In the genomic region with DNA sequence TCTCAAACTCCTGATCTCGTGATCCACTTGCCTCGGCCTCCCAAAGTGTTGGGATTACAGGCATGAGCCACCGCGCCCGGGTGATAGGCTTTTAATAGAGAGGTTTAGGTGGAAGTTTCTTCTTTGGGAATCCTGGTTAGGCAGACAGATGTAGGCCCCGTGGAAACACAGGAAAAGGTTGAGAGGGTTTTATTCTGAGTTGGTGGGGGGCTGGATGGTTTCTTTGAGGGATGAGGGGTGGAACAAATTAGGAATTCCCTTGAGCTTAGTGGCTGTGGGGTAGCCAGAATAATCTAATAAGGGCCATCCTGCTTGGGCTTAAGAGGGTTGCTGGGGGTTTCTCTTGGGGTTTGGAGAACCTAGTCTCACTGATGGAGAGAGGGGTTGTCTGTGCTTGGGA, we compare ENCODE assay signal across 20 cellular contexts. TPM values are rescaled to one million over a fixed set of nuclear protein-coding genes. Genes with fewer than 3 reads are reported as not detected.
DNase-seq lines count a peak whose midpoint lies in the region; ATAC-seq and TF ChIP-seq lines count a peak whose summit lies in the region.
"Had no signal": no experiment of that assay in that cellular context is flagged by ENCODE, and none has a peak within 500 bp of the region (broad histone marks: within the 10 kb centered on the region; RNA-seq: fewer than 3 reads in every experiment).

No MANE protein-coding gene starts in this region.

- H3K27me3 ChIP-seq in prostate gland (replicated peaks; ENCODE audit: insufficient read depth): no peaks in the 10 kb centered on the region
- H3K27me3 ChIP-seq: BE2C had no signal

- ATAC-seq in HG03097 (IDR thresholded peaks at IDR 0.05; ENCODE audit: low FRiP score, unreplicated experiment) (no peak), HG03139 (IDR thresholded peaks at IDR 0.05; ENCODE audit: unreplicated experiment) (no peak)
- ATAC-seq: GM23338 had no signal

- no peak overlapping the region for H3K4me3 ChIP-seq in prostate gland
- H3K4me3 ChIP-seq: GM23338 had no signal

- H3K4me1 Mint-ChIP-seq in brain (peaks cover 77% of the 10 kb centered on the region), nephron (peaks cover 68% of the 10 kb centered on the region)

- H3K36me3 Mint-ChIP-seq in brain: no peaks in the 10 kb centered on the region
- H3K36me3 Mint-ChIP-seq in nephron (ENCODE audit: low read depth): no peaks in the 10 kb centered on the region
- H3K36me3 Mint-ChIP-seq: CD4-positive, CD25-positive, alpha-beta regulatory T cell; CD8-positive, alpha-beta memory T cell had no signal

- TF ChIP-seq CTCF in brain (conservative IDR thresholded peaks at IDR 0.05): no peak
- TF ChIP-seq CTCF in nephron (IDR thresholded peaks at IDR 0.05; ENCODE audit: unreplicated experiment in 3 of 3): no peak
- TF ChIP-seq CTCF in prostate gland (IDR thresholded peaks at IDR 0.05): no peak

- no peaks in the 10 kb centered on the region for H3K36me3 ChIP-seq in prostate gland
- H3K36me3 ChIP-seq: BE2C had no signal

- no peaks in the 10 kb centered on the region for H3K4me1 ChIP-seq in prostate gland (replicated peaks)

- H3K27ac ChIP-seq in prostate gland: peak overlapping the region; percentile 66 to 71

- peak overlapping the region in 3 of 5 experiments; percentile 8 to 83 (median 26) for H3K27ac Mint-ChIP-seq in brain
- peak overlapping the region; percentile 31 to 47 (median 47) for H3K27ac Mint-ChIP-seq in nephron
- H3K27ac Mint-ChIP-seq: CD4-positive, CD25-positive, alpha-beta regulatory T cell; GM23338 had no signal

- H3K27me3 Mint-ChIP-seq in brain: peaks cover 10% of the 10 kb centered on the region
- H3K27me3 Mint-ChIP-seq in nephron (ENCODE audit: low read depth): no peaks in the 10 kb centered on the region

- H3K4me3 Mint-ChIP-seq in brain (no peak overlapping the region), nephron (peak overlapping the region in 1 of 3 experiments; percentile 14)
- H3K4me3 Mint-ChIP-seq: CD4-positive, CD25-positive, alpha-beta regulatory T cell; CD8-positive, alpha-beta memory T cell; GM23338 had no signal

- peak; percentile 28 for DNase-seq in NCI-H82 treated with DMSO at 0.1 percent for 48 hours (lab: John Stamatoyannopoulos, UW; ENCODE audit: unreplicated experiment)
- no peak for DNase-seq in prostate gland (ENCODE audit: low spot score)
- DNase-seq in DMS79 treated with DMSO at 0.1 percent for 48 hours (lab: John Stamatoyannopoulos, UW): no peak
- DNase-seq in NCI-H2081 (lab: John Stamatoyannopoulos, UW): no peak
- DNase-seq: ACHN; BE2C; C1 segment of cervical spinal cord; CD4-positive, CD25-positive, alpha-beta regulatory T cell; CD8-positive, alpha-beta memory T cell; COR-L47; DMS 273 treated with DMSO at 0.1 percent for 48 hours; DMS53; HCEC 1CT; IMR-90 had no signal

- 89% methylated on average over 6 of the region's 6 CpGs for WGBS in prostate gland

- no peaks in the 10 kb centered on the region for H3K9me3 ChIP-seq in prostate gland
- H3K9me3 ChIP-seq: BE2C had no signal

- intact Hi-C loops in prostate gland (cut with DNase I): no loop called here

- H3K9me3 Mint-ChIP-seq in brain: peaks cover 0 to 9% (median 0%) of the 10 kb centered on the region in 5 experiments
- H3K9me3 Mint-ChIP-seq in nephron: no peaks in the 10 kb centered on the region
- H3K9me3 Mint-ChIP-seq: CD8-positive, alpha-beta memory T cell; GM23338 had no signal

- no peak for TF ChIP-seq POLR2A in prostate gland (IDR thresholded peaks at IDR 0.05)

RNA-seq across cellular contexts. Expression of a gene that starts 30.4 kb away (rescaled TPM):
- polyA plus RNA-seq in brain (ENCODE audit: insufficient read depth, low read depth, low replicate concordance): 3.5 TPM
- not detected for total RNA-seq in prostate gland
- total RNA-seq: A172; CD4-positive, CD25-positive, alpha-beta regulatory T cell; CD8-positive, alpha-beta memory T cell; GM23338; IMR-90 had no signal
- polyA plus RNA-seq: CD4-positive, CD25-positive, alpha-beta regulatory T cell; CD8-positive, alpha-beta memory T cell; GM23338 had no signal

RNA-seq across cellular contexts. Expression of a gene that starts 35.5 kb away (rescaled TPM):
- 118 TPM for polyA plus RNA-seq in brain (ENCODE audit: insufficient read depth, low read depth, low replicate concordance)
- 10 to 100 TPM; 25.4 to 53.7 TPM for total RNA-seq in prostate gland

RNA-seq across cellular contexts. Expression of a gene that starts 51.5 kb away (rescaled TPM):
- 29.1 TPM for polyA plus RNA-seq in brain (ENCODE audit: insufficient read depth, low read depth, low replicate concordance)
- 10 to 100 TPM; 25.2 to 50.3 TPM for total RNA-seq in prostate gland
